16 cellular contexts compared by ENCODE assay signal in genomic region chr3:128425846-128426127, GRCh38. TPM values are rescaled to one million over a fixed set of nuclear protein-coding genes. Genes with fewer than 3 reads are reported as not detected.
"Had no signal": no experiment of that assay in that cellular context is flagged by ENCODE, and none has a peak within 500 bp of the region (broad histone marks: within the 10 kb centered on the region; RNA-seq: fewer than 3 reads in every experiment).

No MANE protein-coding gene starts in this region.

- H3K9me3 ChIP-seq: ovary, stomach had no signal

- H3K27me3 ChIP-seq: ovary had no signal

- H3K36me3 ChIP-seq: brain microvascular endothelial cell, ovary, stomach had no signal

- H3K4me3 ChIP-seq: ovary had no signal

- H3K27ac ChIP-seq: brain microvascular endothelial cell, ovary, stomach had no signal

- DNase-seq: brain microvascular endothelial cell, kidney glomerular epithelial cell had no signal

RNA-seq across cellular contexts. Expression of gene DNAJB8, which starts 40.9 kb away (rescaled TPM):
- total RNA-seq: activated CD4-positive, alpha-beta T cell treated with anti-CD3 and anti-CD28 coated beads, Interleukin-2, amount 10 ng/mL, durations not matched to agents 24 days and 14 days; activated CD8-positive, alpha-beta T cell treated with anti-CD3 and anti-CD28 coated beads, Interleukin-2, amount 10 ng/mL, durations not matched to agents 7 days and 5 days; activated naive CD4-positive, alpha-beta T cell treated with anti-CD3 and anti-CD28 coated beads for 36 hours; activated T-helper 2 cell treated with anti-CD3 and anti-CD28 coated beads, Interferon-gamma antibody, Interleukin-2, Interleukin-4, amounts not matched to agents 10 μg/mL and 5 μg/mL and 100 μg/mL, durations not matched to agents 14 hours and 24 hours and 36 hours; epithelial cell of proximal tubule; frontal cortex; left ventricle myocardium superior; mononuclear cell; ovary; pulmonary artery endothelial cell; smooth muscle cell; stomach; temporal lobe had no signal
- polyA plus RNA-seq: immature natural killer cell, ovary, smooth muscle cell, stomach had no signal
